8 cellular contexts compared by ENCODE assay signal in genomic region chr11:65135633-65136145, GRCh38. TPM values are rescaled to one million over a fixed set of nuclear protein-coding genes. Genes with fewer than 3 reads are reported as not detected.
A peak's percentile ranks its signal among the peaks of the same experiment; 100 is the strongest.
DNase-seq lines count a peak whose midpoint lies in the region; ATAC-seq and TF ChIP-seq lines count a peak whose summit lies in the region.

No MANE protein-coding gene starts in this region.

- TF ChIP-seq CTCF in MM.1S (IDR thresholded peaks at IDR 0.05; ENCODE audit: low read length): no peak

- peak overlapping the region; percentile 99 for H3K27ac ChIP-seq in BLaER1
- H3K27ac ChIP-seq in MM.1S (ENCODE audit: low read length): peak overlapping the region; percentile 97; the same call in 1 of the 2 replicates

- peak overlapping the region; percentile 99 for H3K4me2 ChIP-seq in BLaER1
- H3K4me2 ChIP-seq in MM.1S (ENCODE audit: low read depth, low read length): peak overlapping the region; percentile 90

- peak overlapping the region; percentile 99 for H3K27ac Mint-ChIP-seq in dendritic cell treated with granulocyte-macrophage colony-stimulating factor and Interleukin-4, amounts not matched to agents 40 ng/mL and 50 ng/mL, for 4 days
- peak overlapping the region; percentile 99 to 100 for H3K27ac Mint-ChIP-seq in natural killer cell treated with Interleukin-12 subunit alpha and Interleukin-12 subunit beta and Interleukin-15 and Interleukin-18, amount 100 ng/mL, for 72 hours

- H3K4me1 ChIP-seq in BLaER1 (peaks cover 52% of the 10 kb centered on the region), MM.1S (ENCODE audit: low read length) (peaks cover 15% of the 10 kb centered on the region)

- ATAC-seq in natural killer cell treated with Interleukin-12 subunit alpha and Interleukin-12 subunit beta and Interleukin-15 and Interleukin-18, amount 100 ng/mL, for 72 hours: no peak
- ATAC-seq in GM21619 (IDR thresholded peaks at IDR 0.05; ENCODE audit: unreplicated experiment): no peak

- H3K9me3 Mint-ChIP-seq in dendritic cell treated with granulocyte-macrophage colony-stimulating factor and Interleukin-4, amounts not matched to agents 40 ng/mL and 50 ng/mL, for 4 days: no peaks in the 10 kb centered on the region
- H3K9me3 Mint-ChIP-seq in natural killer cell treated with Interleukin-12 subunit alpha and Interleukin-12 subunit beta and Interleukin-15 and Interleukin-18, amount 100 ng/mL, for 72 hours: no peaks in the 10 kb centered on the region

- peaks cover 41% of the 10 kb centered on the region for H3K79me2 ChIP-seq in MM.1S (ENCODE audit: low read length)

- H3K27me3 Mint-ChIP-seq in dendritic cell treated with granulocyte-macrophage colony-stimulating factor and Interleukin-4, amounts not matched to agents 40 ng/mL and 50 ng/mL, for 4 days: no peaks in the 10 kb centered on the region
- H3K27me3 Mint-ChIP-seq in natural killer cell treated with Interleukin-12 subunit alpha and Interleukin-12 subunit beta and Interleukin-15 and Interleukin-18, amount 100 ng/mL, for 72 hours: no peaks in the 10 kb centered on the region

- H3K27me3 ChIP-seq in BLaER1: no peaks in the 10 kb centered on the region
- no peaks in the 10 kb centered on the region for H3K27me3 ChIP-seq in MM.1S (replicated peaks; ENCODE audit: insufficient read depth, low read length)

- H3K9ac ChIP-seq in BLaER1 (peak overlapping the region; percentile 98), MM.1S (ENCODE audit: low read length) (peak overlapping the region; percentile 99)

- H3F3A ChIP-seq in MM.1S (ENCODE audit: insufficient read depth, low read length): peaks cover 29% of the 10 kb centered on the region

- peaks cover 32% of the 10 kb centered on the region for H3K4me1 Mint-ChIP-seq in dendritic cell treated with granulocyte-macrophage colony-stimulating factor and Interleukin-4, amounts not matched to agents 40 ng/mL and 50 ng/mL, for 4 days (ENCODE audit: low read depth)
- peaks cover 27 to 42% of the 10 kb centered on the region in 2 donors for H3K4me1 Mint-ChIP-seq in natural killer cell treated with Interleukin-12 subunit alpha and Interleukin-12 subunit beta and Interleukin-15 and Interleukin-18, amount 100 ng/mL, for 72 hours (ENCODE audit: low read depth in 2 of 2)

- H3K9me3 ChIP-seq in BLaER1 (no peaks in the 10 kb centered on the region), MM.1S (replicated peaks; ENCODE audit: insufficient read depth, low read length) (no peaks in the 10 kb centered on the region)

- H4K20me1 ChIP-seq in BLaER1 (peaks cover 7% of the 10 kb centered on the region), MM.1S (ENCODE audit: insufficient read depth, low read length) (no peaks in the 10 kb centered on the region)

- intact Hi-C loops in dendritic cell treated with granulocyte-macrophage colony-stimulating factor and Interleukin-4, amounts not matched to agents 40 ng/mL and 50 ng/mL, for 4 days (cut with micrococcal nuclease): loop anchor here (2.0 kb wide), 1 partner anchor 15 kb away; no protein-coding TSS in a partner anchor

- DNase-seq in MM.1S (peak; percentile 23), iPS-NIHi11 (ENCODE audit: low spot score) (no peak), NCI-H2107 (lab: John Stamatoyannopoulos, UW) (no peak)
- DNase-seq in natural killer cell treated with Interleukin-12 subunit alpha and Interleukin-12 subunit beta and Interleukin-15 and Interleukin-18, amount 100 ng/mL, for 72 hours (ENCODE audit: low spot score): no peak
- DNase-seq in effector CD8-positive, alpha-beta T cell (lab: John Stamatoyannopoulos, UW): no peak

- H3K36me3 ChIP-seq in BLaER1 (peaks cover 26% of the 10 kb centered on the region), MM.1S (replicated peaks; ENCODE audit: insufficient read depth, low read length) (peaks cover 12% of the 10 kb centered on the region)

- H3K4me3 ChIP-seq in BLaER1 (peak overlapping the region; percentile 99), MM.1S (ENCODE audit: low read length) (peak overlapping the region; percentile 95)

- peak overlapping the region; percentile 89 for H3K4me3 Mint-ChIP-seq in dendritic cell treated with granulocyte-macrophage colony-stimulating factor and Interleukin-4, amounts not matched to agents 40 ng/mL and 50 ng/mL, for 4 days
- H3K4me3 Mint-ChIP-seq in natural killer cell treated with Interleukin-12 subunit alpha and Interleukin-12 subunit beta and Interleukin-15 and Interleukin-18, amount 100 ng/mL, for 72 hours: peak overlapping the region; percentile 87

- peaks cover 46% of the 10 kb centered on the region for H3K36me3 Mint-ChIP-seq in dendritic cell treated with granulocyte-macrophage colony-stimulating factor and Interleukin-4, amounts not matched to agents 40 ng/mL and 50 ng/mL, for 4 days (ENCODE audit: low read depth)
- H3K36me3 Mint-ChIP-seq in natural killer cell treated with Interleukin-12 subunit alpha and Interleukin-12 subunit beta and Interleukin-15 and Interleukin-18, amount 100 ng/mL, for 72 hours: no peaks in the 10 kb centered on the region

- H2AFZ ChIP-seq in MM.1S (ENCODE audit: low read length): peak overlapping the region; percentile 73

- H3K9me2 ChIP-seq in MM.1S (replicated peaks; ENCODE audit: insufficient read depth, low read length): no peaks in the 10 kb centered on the region

RNA-seq across cellular contexts. Expression of gene SYVN1, which starts 1.4 kb away (rescaled TPM):
- total RNA-seq in natural killer cell treated with Interleukin-12 subunit alpha and Interleukin-12 subunit beta and Interleukin-15 and Interleukin-18, amount 100 ng/mL, for 72 hours: 10 to 100 TPM; 78.8 to 80.1 TPM

RNA-seq across cellular contexts. Expression of gene MRPL49, which starts 13.6 kb away (rescaled TPM):
- total RNA-seq in natural killer cell treated with Interleukin-12 subunit alpha and Interleukin-12 subunit beta and Interleukin-15 and Interleukin-18, amount 100 ng/mL, for 72 hours: 10 to 100 TPM; 77.8 to 80.4 TPM

RNA-seq across cellular contexts. Expression of gene FAU, which starts 13.8 kb away (rescaled TPM):
- 100 to 1,000 TPM; 681 to 986 TPM for total RNA-seq in natural killer cell treated with Interleukin-12 subunit alpha and Interleukin-12 subunit beta and Interleukin-15 and Interleukin-18, amount 100 ng/mL, for 72 hours

RNA-seq across cellular contexts. Expression of gene ZNHIT2, which starts 18.2 kb away (rescaled TPM):
- total RNA-seq in natural killer cell treated with Interleukin-12 subunit alpha and Interleukin-12 subunit beta and Interleukin-15 and Interleukin-18, amount 100 ng/mL, for 72 hours: 10 to 100 TPM in 1 of 2 donors, 1 to 10 TPM in 1; 9.8 to 23.7 TPM

RNA-seq across cellular contexts. Expression of gene TM7SF2, which starts 24.0 kb away (rescaled TPM):
- total RNA-seq in natural killer cell treated with Interleukin-12 subunit alpha and Interleukin-12 subunit beta and Interleukin-15 and Interleukin-18, amount 100 ng/mL, for 72 hours: 10 to 100 TPM; 18.6 to 30.7 TPM
